Comparison of ENCODE assay signal across 17 cellular contexts in the genomic region with DNA sequence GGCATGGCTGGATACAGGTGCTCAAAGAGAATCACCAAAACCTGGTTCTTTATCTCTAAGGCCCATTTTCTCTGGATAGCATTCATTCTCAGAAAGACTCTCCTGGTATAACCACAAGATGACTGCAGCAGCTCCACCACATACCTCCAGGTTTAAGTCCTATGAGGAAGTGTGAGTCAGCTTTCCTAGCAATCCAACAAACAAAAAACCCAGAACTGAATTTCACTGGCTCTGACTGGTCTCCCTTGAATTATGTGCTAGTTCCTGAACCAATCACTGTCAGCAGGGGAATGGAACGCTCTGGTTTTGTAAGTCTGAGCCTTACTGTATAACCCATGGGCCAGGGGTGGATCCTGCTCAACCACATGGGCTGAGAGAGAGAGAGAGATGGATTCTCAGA. TPM values are rescaled to one million over a fixed set of nuclear protein-coding genes. Genes with fewer than 3 reads are reported as not detected.
A peak's percentile ranks its signal among the peaks of the same experiment; 100 is the strongest.
DNase-seq lines count a peak whose midpoint lies in the region; ATAC-seq, FAIRE-seq and TF ChIP-seq lines count a peak whose summit lies in the region.
"Had no signal": no experiment of that assay in that cellular context is flagged by ENCODE, and none has a peak within 500 bp of the region (broad histone marks: within the 10 kb centered on the region; RNA-seq: fewer than 3 reads in every experiment).

No MANE protein-coding gene starts in this region.

- H3K4me1 Mint-ChIP-seq in activated CD4-positive, alpha-beta T cell treated with anti-CD3 and anti-CD28 coated beads for 36 hours = peaks cover 4% of the 10 kb centered on the region
- H3K4me1 Mint-ChIP-seq: naive thymus-derived CD4-positive, alpha-beta T cell had no signal

- H3K4me3 Mint-ChIP-seq in activated CD4-positive, alpha-beta T cell treated with anti-CD3 and anti-CD28 coated beads for 36 hours = no peak overlapping the region

- peaks cover 11% of the 10 kb centered on the region for H3K9me3 Mint-ChIP-seq in activated CD4-positive, alpha-beta T cell treated with anti-CD3 and anti-CD28 coated beads for 36 hours (ENCODE audit: low read depth)

- H3K36me3 ChIP-seq in esophagus muscularis mucosa (no peaks in the 10 kb centered on the region), esophagus squamous epithelium (no peaks in the 10 kb centered on the region)
- H3K36me3 ChIP-seq: Peyer's patch, tibial nerve had no signal

- no peak overlapping the region for H3K27ac Mint-ChIP-seq in activated CD4-positive, alpha-beta T cell treated with anti-CD3 and anti-CD28 coated beads for 36 hours
- H3K27ac Mint-ChIP-seq: naive thymus-derived CD4-positive, alpha-beta T cell had no signal

- H3K36me3 Mint-ChIP-seq in activated CD4-positive, alpha-beta T cell treated with anti-CD3 and anti-CD28 coated beads for 36 hours (ENCODE audit: low read depth) = peaks cover 7% of the 10 kb centered on the region

- intact Hi-C loops in activated CD4-positive, alpha-beta T cell treated with anti-CD3 and anti-CD28 coated beads for 36 hours (cut with DNase I, micrococcal nuclease) = loop anchor here in 1 of 2 experiments (2.0 kb wide), 1 partner anchor 19 kb away; no protein-coding TSS in a partner anchor
- intact Hi-C loops in esophagus muscularis mucosa (cut with DNase I) = no loop called here
- intact Hi-C loops in esophagus squamous epithelium (cut with DNase I) = no loop called here

- peak; percentile 83 for FAIRE-seq in RCC 7860 (lab: Jason Lieb, UNC)

- TF ChIP-seq POLR2A in esophagus muscularis mucosa (IDR thresholded peaks at IDR 0.05; ENCODE audit: low read depth) (no peak), esophagus squamous epithelium (IDR thresholded peaks at IDR 0.05) (no peak)

- no peak overlapping the region for H3K4me3 ChIP-seq in esophagus muscularis mucosa
- H3K4me3 ChIP-seq in esophagus squamous epithelium = no peak overlapping the region
- H3K4me3 ChIP-seq: Peyer's patch, skin epidermis, tibial nerve had no signal

- no peak overlapping the region for H3K27ac ChIP-seq in esophagus muscularis mucosa (replicated peaks in 1 of 4)
- H3K27ac ChIP-seq in esophagus squamous epithelium = no peak overlapping the region
- H3K27ac ChIP-seq: Peyer's patch, skin epidermis, tibial nerve had no signal

- H3K27me3 Mint-ChIP-seq in activated CD4-positive, alpha-beta T cell treated with anti-CD3 and anti-CD28 coated beads for 36 hours = peaks cover 36% of the 10 kb centered on the region

- DNase-seq in activated CD4-positive, alpha-beta T cell treated with anti-CD3 and anti-CD28 coated beads for 36 hours = peak; percentile 12
- DNase-seq in activated CD4-positive, alpha-beta T cell treated with anti-CD3 and anti-CD28 coated beads, Interleukin-2, amount 50 U/mL, for 1 hour = no peak
- DNase-seq in RCC 7860 (ENCODE audit: low spot score) = peak; percentile 90
- DNase-seq in esophagus muscularis mucosa (ENCODE audit: extremely low spot score) = peak; percentile 42
- no peak for DNase-seq in stimulated activated naive CD8-positive, alpha-beta T cell treated with anti-CD3 and anti-CD28 coated beads, Interleukin-15, Interleukin-2, amounts not matched to agents 100 U/mL and 50 U/mL, for 24 hours
- DNase-seq in pons (ENCODE audit: low spot score) = no peak
- DNase-seq in esophagus squamous epithelium (lab: John Stamatoyannopoulos, UW) = no peak
- DNase-seq in AML-193 (lab: John Stamatoyannopoulos, UW) = no peak
- DNase-seq: 8988T; DMS153; erythroblast; left cardiac atrium; naive thymus-derived CD4-positive, alpha-beta T cell; NCI-H1048; Peyer's patch had no signal

- peaks cover 0 to 15% (median 10%) of the 10 kb centered on the region in 4 donors for H3K9me3 ChIP-seq in esophagus muscularis mucosa
- H3K9me3 ChIP-seq in esophagus squamous epithelium = peaks cover 0 to 11% (median 0%) of the 10 kb centered on the region in 3 donors

- CTCF ChIA-PET in activated CD4-positive, alpha-beta T cell treated with anti-CD3 and anti-CD28 coated beads for 36 hours (lab: Charles Lee) = interaction anchor here (0.6 to 0.7 kb wide), 2 partner anchors 21 to 165 kb away, joined by 3 read pairs; no protein-coding TSS in a partner anchor

- peak; percentile 63 for ATAC-seq in activated CD4-positive, alpha-beta T cell treated with anti-CD3 and anti-CD28 coated beads for 36 hours
- peak; percentile 23 for ATAC-seq in stimulated activated naive CD8-positive, alpha-beta T cell treated with anti-CD3 and anti-CD28 coated beads, Interleukin-15, Interleukin-2, amounts not matched to agents 100 U/mL and 50 U/mL, for 24 hours
- ATAC-seq: left cardiac atrium; naive thymus-derived CD4-positive, alpha-beta T cell had no signal

- POLR2A ChIA-PET in activated CD4-positive, alpha-beta T cell treated with anti-CD3 and anti-CD28 coated beads for 36 hours (lab: Charles Lee) = no interaction called here

- peaks cover 0 to 47% (median 0%) of the 10 kb centered on the region in 4 donors for H3K27me3 ChIP-seq in esophagus muscularis mucosa
- peaks cover 0 to 35% (median 0%) of the 10 kb centered on the region in 4 donors for H3K27me3 ChIP-seq in esophagus squamous epithelium
- H3K27me3 ChIP-seq: Peyer's patch, tibial nerve had no signal

- H3K4me1 ChIP-seq in esophagus muscularis mucosa (no peaks in the 10 kb centered on the region), esophagus squamous epithelium (no peaks in the 10 kb centered on the region)
- H3K4me1 ChIP-seq: Peyer's patch, tibial nerve had no signal

- WGBS in esophagus muscularis mucosa = 93% methylated on average over 1 of the region's 1 CpG
- 27 to 33% methylated on average over 1 of the region's 1 CpG for WGBS in esophagus squamous epithelium, 2 donors

- TF ChIP-seq EP300 in esophagus muscularis mucosa (IDR thresholded peaks at IDR 0.05) = no peak

- TF ChIP-seq CTCF in esophagus muscularis mucosa (IDR thresholded peaks at IDR 0.05) (no peak), esophagus squamous epithelium (IDR thresholded peaks at IDR 0.05) (no peak)

RNA-seq across cellular contexts. Expression of a gene that starts 27.2 kb away (rescaled TPM):
- total RNA-seq in activated CD4-positive, alpha-beta T cell treated with anti-CD3 and anti-CD28 coated beads for 36 hours = 10 to 100 TPM; 31.0 to 35.6 TPM
- total RNA-seq in esophagus muscularis mucosa (10 to 100 TPM; 14.5 to 27.8 (median 25.1) TPM), esophagus squamous epithelium (10 to 100 TPM; 23.3 to 43.5 (median 29.4) TPM)

RNA-seq across cellular contexts. Expression of a gene that starts 27.5 kb away (rescaled TPM):
- 10 to 100 TPM; 58.3 to 67.1 TPM for total RNA-seq in activated CD4-positive, alpha-beta T cell treated with anti-CD3 and anti-CD28 coated beads for 36 hours
- 10 to 100 TPM; 25.7 to 44.9 (median 34.2) TPM for total RNA-seq in esophagus muscularis mucosa
- total RNA-seq in esophagus squamous epithelium = 10 to 100 TPM; 19.6 to 49.2 (median 28.0) TPM

Comparison
In these comparisons a context has a peak if more than half of its experiments do, and no peak if none do; other contexts are left out.
1. DNase-seq: peak in activated CD4-positive, alpha-beta T cell treated with anti-CD3 and anti-CD28 coated beads for 36 hours (single experiment), RCC 7860 (single experiment) and esophagus muscularis mucosa (single experiment); none in activated CD4-positive, alpha-beta T cell treated with anti-CD3 and anti-CD28 coated beads, Interleukin-2, amount 50 U/mL, for 1 hour (single experiment), stimulated activated naive CD8-positive, alpha-beta T cell treated with anti-CD3 and anti-CD28 coated beads, Interleukin-15, Interleukin-2, amounts not matched to agents 100 U/mL and 50 U/mL, for 24 hours (single experiment), pons (single experiment), esophagus squamous epithelium (single experiment) and AML-193 (0 of 2).